Comparison of ENCODE assay signal across 12 cellular contexts in genomic region chr4:55393461-55394320, GRCh38. TPM values are rescaled to one million over a fixed set of nuclear protein-coding genes. Genes with fewer than 3 reads are reported as not detected.
DNase-seq lines count a peak whose midpoint lies in the region; ATAC-seq and TF ChIP-seq lines count a peak whose summit lies in the region.
"Had no signal": no experiment of that assay in that cellular context is flagged by ENCODE, and none has a peak within 500 bp of the region (broad histone marks: within the 10 kb centered on the region; RNA-seq: fewer than 3 reads in every experiment).

No MANE protein-coding gene starts in this region.

- no peak for DNase-seq in activated CD4-positive, alpha-beta memory T cell treated with anti-CD3 and anti-CD28 coated beads, Interleukin-2, amount 10 ng/mL, durations not matched to agents 7 days and 5 days
- no peak for DNase-seq in activated CD4-positive, alpha-beta memory T cell treated with anti-CD3 and anti-CD28 coated beads for 36 hours
- DNase-seq in NCI-H69 (lab: John Stamatoyannopoulos, UW) (peak; percentile 70), fibroblast of gingiva (ENCODE audit: low read depth) (peak; percentile 48), substantia nigra (lab: John Stamatoyannopoulos, UW) (peak in 27 of 49 donors; percentile 8 to 63 (median 31)), body of pancreas (no peak), transverse colon (no peak)
- DNase-seq: BE2C; stimulated activated naive B cell treated with anti-CD40 and anti-IgM and Interleukin-4, amounts not matched to agents 10 μg/mL and 1 μg/mL and 100 μg/mL, for 72 hours had no signal

- H3K27ac Mint-ChIP-seq in activated CD4-positive, alpha-beta memory T cell treated with anti-CD3 and anti-CD28 coated beads, Interleukin-2, amount 10 ng/mL, durations not matched to agents 7 days and 5 days, result no peak overlapping the region
- no peak overlapping the region for H3K27ac Mint-ChIP-seq in activated CD4-positive, alpha-beta memory T cell treated with anti-CD3 and anti-CD28 coated beads for 36 hours
- H3K27ac Mint-ChIP-seq: activated T-helper 2 cell treated with anti-CD3 and anti-CD28 coated beads, Interferon-gamma antibody, Interleukin-2, Interleukin-4, amounts not matched to agents 10 μg/mL and 5 μg/mL and 100 μg/mL, durations not matched to agents 14 hours and 24 hours and 36 hours had no signal

- H3K9me3 Mint-ChIP-seq in activated CD4-positive, alpha-beta memory T cell treated with anti-CD3 and anti-CD28 coated beads, Interleukin-2, amount 10 ng/mL, durations not matched to agents 7 days and 5 days, result no peaks in the 10 kb centered on the region
- no peaks in the 10 kb centered on the region for H3K9me3 Mint-ChIP-seq in activated CD4-positive, alpha-beta memory T cell treated with anti-CD3 and anti-CD28 coated beads for 36 hours
- H3K9me3 Mint-ChIP-seq: activated T-helper 2 cell treated with anti-CD3 and anti-CD28 coated beads, Interferon-gamma antibody, Interleukin-2, Interleukin-4, amounts not matched to agents 10 μg/mL and 5 μg/mL and 100 μg/mL, durations not matched to agents 14 hours and 24 hours and 36 hours; stimulated activated naive B cell treated with anti-CD40 and anti-IgM and Interleukin-4, amounts not matched to agents 10 μg/mL and 1 μg/mL and 100 μg/mL, for 72 hours had no signal

- H3K36me3 ChIP-seq in body of pancreas (replicated peaks in 1 of 2; ENCODE audit: insufficient read depth in 1 of 2, low read depth in 2 of 2), result no peaks in the 10 kb centered on the region
- no peaks in the 10 kb centered on the region for H3K36me3 ChIP-seq in transverse colon

- peaks cover 31% of the 10 kb centered on the region for H3K4me1 Mint-ChIP-seq in activated CD4-positive, alpha-beta memory T cell treated with anti-CD3 and anti-CD28 coated beads, Interleukin-2, amount 10 ng/mL, durations not matched to agents 7 days and 5 days
- peaks cover 20% of the 10 kb centered on the region for H3K4me1 Mint-ChIP-seq in activated CD4-positive, alpha-beta memory T cell treated with anti-CD3 and anti-CD28 coated beads for 36 hours (ENCODE audit: low read depth)

- H3K9me3 ChIP-seq in body of pancreas (no peaks in the 10 kb centered on the region), transverse colon (no peaks in the 10 kb centered on the region)
- H3K9me3 ChIP-seq: BE2C had no signal

- CTCF ChIA-PET in activated CD4-positive, alpha-beta memory T cell treated with anti-CD3 and anti-CD28 coated beads, Interleukin-2, amount 10 ng/mL, durations not matched to agents 7 days and 5 days (lab: Charles Lee), result interaction anchor here (0.7 to 4.1 kb wide), 2 partner anchors 40 to 48 kb away, joined by 3 to 56 read pairs; partner anchors contain the start of gene SRD5A3
- CTCF ChIA-PET in activated CD4-positive, alpha-beta memory T cell treated with anti-CD3 and anti-CD28 coated beads for 36 hours (lab: Charles Lee), result interaction anchor here (5.0 kb wide), 1 partner anchor 48 kb away, joined by 53 read pairs; the partner anchor contains the start of gene SRD5A3

- intact Hi-C loops in activated CD4-positive, alpha-beta memory T cell treated with anti-CD3 and anti-CD28 coated beads for 36 hours (cut with micrococcal nuclease), result no loop called here
- intact Hi-C loops in body of pancreas (cut with DNase I), result loop anchor here (10.0 kb wide), 1 partner anchor 49 kb away; the partner anchor contains the start of gene SRD5A3
- intact Hi-C loops in transverse colon (cut with DNase I; ENCODE audit: low total_unique reads), result loop anchor here (2.0 kb wide), 1 partner anchor 47 kb away; the partner anchor contains the start of gene SRD5A3

- TF ChIP-seq CTCF in body of pancreas (IDR thresholded peaks at IDR 0.05) (no peak), transverse colon (IDR thresholded peaks at IDR 0.05) (no peak)

- H3K36me3 Mint-ChIP-seq in activated CD4-positive, alpha-beta memory T cell treated with anti-CD3 and anti-CD28 coated beads, Interleukin-2, amount 10 ng/mL, durations not matched to agents 7 days and 5 days (ENCODE audit: low read depth), result peaks cover 21% of the 10 kb centered on the region
- H3K36me3 Mint-ChIP-seq in activated CD4-positive, alpha-beta memory T cell treated with anti-CD3 and anti-CD28 coated beads for 36 hours, result peaks cover 19% of the 10 kb centered on the region

- TF ChIP-seq EP300 in transverse colon (IDR thresholded peaks at IDR 0.05; ENCODE audit: low read depth), result no peak

- POLR2A ChIA-PET in activated CD4-positive, alpha-beta memory T cell treated with anti-CD3 and anti-CD28 coated beads, Interleukin-2, amount 10 ng/mL, durations not matched to agents 7 days and 5 days (lab: Charles Lee), result interaction anchor here (1.0 to 1.3 kb wide), 2 partner anchors 42 to 555 kb away, joined by 3 to 4 read pairs; partner anchors contain the start of gene CEP135
- POLR2A ChIA-PET in activated CD4-positive, alpha-beta memory T cell treated with anti-CD3 and anti-CD28 coated beads for 36 hours (lab: Charles Lee), result interaction anchor here (2.2 kb wide), 1 partner anchor 48 kb away, joined by 10 read pairs; the partner anchor contains the start of gene SRD5A3

- H3K27me3 ChIP-seq in body of pancreas (no peaks in the 10 kb centered on the region), transverse colon (no peaks in the 10 kb centered on the region)
- H3K27me3 ChIP-seq: BE2C had no signal

- H3K4me3 Mint-ChIP-seq in activated CD4-positive, alpha-beta memory T cell treated with anti-CD3 and anti-CD28 coated beads, Interleukin-2, amount 10 ng/mL, durations not matched to agents 7 days and 5 days, result peak overlapping the region; percentile 16
- H3K4me3 Mint-ChIP-seq in activated CD4-positive, alpha-beta memory T cell treated with anti-CD3 and anti-CD28 coated beads for 36 hours, result no peak overlapping the region

- no peaks in the 10 kb centered on the region for H3K27me3 Mint-ChIP-seq in activated CD4-positive, alpha-beta memory T cell treated with anti-CD3 and anti-CD28 coated beads, Interleukin-2, amount 10 ng/mL, durations not matched to agents 7 days and 5 days
- no peaks in the 10 kb centered on the region for H3K27me3 Mint-ChIP-seq in activated CD4-positive, alpha-beta memory T cell treated with anti-CD3 and anti-CD28 coated beads for 36 hours
- H3K27me3 Mint-ChIP-seq: stimulated activated naive B cell treated with anti-CD40 and anti-IgM and Interleukin-4, amounts not matched to agents 10 μg/mL and 1 μg/mL and 100 μg/mL, for 72 hours had no signal

- peaks cover 20% of the 10 kb centered on the region for H3K4me1 ChIP-seq in body of pancreas
- peaks cover 3 to 28% (median 21%) of the 10 kb centered on the region in 4 donors for H3K4me1 ChIP-seq in transverse colon
- H3K4me1 ChIP-seq: BE2C had no signal

- ATAC-seq in body of pancreas, result no peak
- no peak for ATAC-seq in GM18498 (IDR thresholded peaks at IDR 0.05; ENCODE audit: unreplicated experiment)
- ATAC-seq: GM12878; stimulated activated naive B cell treated with anti-CD40 and anti-IgM and Interleukin-4, amounts not matched to agents 10 μg/mL and 1 μg/mL and 100 μg/mL, for 72 hours had no signal

- H3K4me3 ChIP-seq in body of pancreas, result no peak overlapping the region
- no peak overlapping the region for H3K4me3 ChIP-seq in transverse colon
- H3K4me3 ChIP-seq: GM12878 had no signal

- no peak for TF ChIP-seq POLR2A in body of pancreas (IDR thresholded peaks at IDR 0.05)
- no peak for TF ChIP-seq POLR2A in transverse colon (IDR thresholded peaks at IDR 0.05)

- WGBS in body of pancreas, 2 donors, result 68 to 72% methylated on average over 4 of the region's 4 CpGs
- 86 to 100% methylated on average over 3 to 4 of the region's 4 CpGs for WGBS in transverse colon (ENCODE audit: low coverage in 1 of 2), 2 donors

- in situ Hi-C loops in transverse colon (cut with MboI; ENCODE audit: low pct_ligation_motif_present in 1 of 4, low pct_unique_long_range_greater_than_20kb in 1 of 4, low sequenced_read_pairs in 3 of 4), result no loop called here

- peak overlapping the region; percentile 88 for H3K27ac ChIP-seq in substantia nigra (ENCODE audit: low read depth, low read length, poor library complexity, severe bottlenecking)
- no peak overlapping the region for H3K27ac ChIP-seq in body of pancreas
- H3K27ac ChIP-seq in transverse colon, result peak overlapping the region in 1 of 4 donors; percentile 42

RNA-seq across cellular contexts. Expression of gene TMEM165, which starts 2.1 kb away (rescaled TPM):
- 10 to 100 TPM; 68.2 to 70.1 TPM for total RNA-seq in activated CD4-positive, alpha-beta memory T cell treated with anti-CD3 and anti-CD28 coated beads, Interleukin-2, amount 10 ng/mL, durations not matched to agents 7 days and 5 days
- total RNA-seq in activated CD4-positive, alpha-beta memory T cell treated with anti-CD3 and anti-CD28 coated beads for 36 hours, result 10 to 100 TPM; 50.4 to 56.8 TPM
- total RNA-seq in body of pancreas, result 100 to 1,000 TPM in 1 of 2 donors, 10 to 100 TPM in 1; 90.5 to 308 TPM
- 100 to 1,000 TPM in 3 of 4 donors, 10 to 100 TPM in 1; 79.5 to 215 (median 136) TPM for total RNA-seq in transverse colon

RNA-seq across cellular contexts. Expression of gene SRD5A3, which starts 47.6 kb away (rescaled TPM):
- total RNA-seq in activated CD4-positive, alpha-beta memory T cell treated with anti-CD3 and anti-CD28 coated beads, Interleukin-2, amount 10 ng/mL, durations not matched to agents 7 days and 5 days, result 10 to 100 TPM; 11.8 to 12.0 TPM
- total RNA-seq in activated CD4-positive, alpha-beta memory T cell treated with anti-CD3 and anti-CD28 coated beads for 36 hours, result 10 to 100 TPM; 19.2 to 19.7 TPM
- 10 to 100 TPM in 1 of 2 donors, 1 to 10 TPM in 1; 6.7 to 11.5 TPM for total RNA-seq in body of pancreas
- total RNA-seq in transverse colon, result 10 to 100 TPM in 1 of 4 donors, 1 to 10 TPM in 3; 1.2 to 13.5 (median 4.9) TPM

Comparison
In these comparisons a context has a peak if more than half of its experiments do, and no peak if none do; other contexts are left out.
1. DNase-seq: peak in NCI-H69 (single experiment), fibroblast of gingiva (single experiment) and substantia nigra (27 of 49); none in activated CD4-positive, alpha-beta memory T cell treated with anti-CD3 and anti-CD28 coated beads, Interleukin-2, amount 10 ng/mL, durations not matched to agents 7 days and 5 days (single experiment), activated CD4-positive, alpha-beta memory T cell treated with anti-CD3 and anti-CD28 coated beads for 36 hours (single experiment), body of pancreas (0 of 4) and transverse colon (single experiment).